In the genomic region with DNA sequence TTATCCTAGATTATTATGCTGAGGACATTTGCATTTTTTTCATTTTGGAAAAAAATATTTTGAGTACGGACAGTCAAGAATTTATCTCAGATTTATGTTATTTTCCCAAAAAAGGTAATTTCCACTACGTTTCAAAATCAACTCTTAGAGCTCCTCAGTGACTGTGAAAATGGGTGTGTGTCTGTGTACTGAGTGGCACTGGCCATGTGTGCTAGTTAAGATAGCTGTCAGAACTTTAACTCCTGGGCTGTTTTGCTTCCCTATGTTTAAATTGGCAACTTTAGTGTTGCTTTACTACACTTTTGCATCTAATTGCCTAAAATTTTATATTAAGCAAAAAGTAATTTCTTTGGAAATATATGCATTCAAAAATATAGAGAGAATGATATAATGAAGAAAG, we compare ENCODE assay signal across 20 cellular contexts.
DNase-seq lines count a peak whose midpoint lies in the region; ATAC-seq, FAIRE-seq and TF ChIP-seq lines count a peak whose summit lies in the region.
"Had no signal": no experiment of that assay in that cellular context is flagged by ENCODE, and none has a peak within 500 bp of the region (broad histone marks: within the 10 kb centered on the region; RNA-seq: fewer than 3 reads in every experiment).

No MANE protein-coding gene starts in this region.

- H3K4me3 ChIP-seq in endothelial cell of umbilical vein (replicated peaks in 1 of 3; ENCODE audit: insufficient read depth in 1 of 3, low read depth in 1 of 3, low read length in 3 of 3), result no peak overlapping the region
- H3K4me3 ChIP-seq: BLaER1, GM23338, HAP-1 had no signal

- dilution Hi-C loops in endothelial cell of umbilical vein (cut with MboI; ENCODE audit: extremely low pct_ligation_motif_present, low sequenced_read_pairs), result no loop called here

- DNase-seq in endothelial cell of umbilical vein (ENCODE audit: low read depth, low spot score) (no peak), left colon (no peak), dedifferentiated amniotic fluid mesenchymal stem cell (ENCODE audit: extremely low spot score) (no peak), RWPE1 (ENCODE audit: low spot score) (no peak)
- DNase-seq in effector CD4-positive, alpha-beta T cell, result no peak
- DNase-seq: Caco-2; CD4-positive, CD25-positive, alpha-beta regulatory T cell; CD8-positive, alpha-beta T cell; DMS153; DND-41; HFFc6 had no signal

- no peaks in the 10 kb centered on the region for H3K9me1 ChIP-seq in endothelial cell of umbilical vein (replicated peaks; ENCODE audit: control insufficient read depth, extremely low read depth, insufficient read depth, low read length)

- H3K4me1 ChIP-seq in endothelial cell of umbilical vein (ENCODE audit: control insufficient read depth, extremely low read depth, insufficient read depth, low read length), result no peaks in the 10 kb centered on the region
- H3K4me1 ChIP-seq: BLaER1, HAP-1 had no signal

- FAIRE-seq in endothelial cell of umbilical vein (lab: Jason Lieb, UNC) (peak; percentile 12), islet of Langerhans (lab: Jason Lieb, UNC) (peak; percentile 80)
- FAIRE-seq: G401.6, GM12892, GM19239 had no signal

- no peak overlapping the region for H3K4me2 ChIP-seq in endothelial cell of umbilical vein (ENCODE audit: insufficient read depth, low read length)
- H3K4me2 ChIP-seq: BLaER1, GM23338 had no signal

- no peaks in the 10 kb centered on the region for H3K9me3 ChIP-seq in endothelial cell of umbilical vein (replicated peaks; ENCODE audit: control insufficient read depth, insufficient read depth, low read length)
- H3K9me3 ChIP-seq: BLaER1, Caco-2, HAP-1 had no signal

- H3K36me3 ChIP-seq in endothelial cell of umbilical vein (ENCODE audit: control insufficient read depth in 2 of 2, extremely low read depth in 1 of 2, insufficient read depth in 2 of 2, low read length in 2 of 2), result no peaks in the 10 kb centered on the region
- H3K36me3 ChIP-seq: BLaER1, HAP-1 had no signal

- intact Hi-C loops in endothelial cell of umbilical vein (cut with micrococcal nuclease) (no loop called here), left colon (cut with DNase I, micrococcal nuclease) (no loop called here)

- POLR2A ChIA-PET in endothelial cell of umbilical vein (lab: Charles Lee) (no interaction called here), RWPE1 (lab: Yijun Ruan, JAX; ENCODE audit: low non-redundant PET) (no interaction called here)

- CTCF ChIA-PET in endothelial cell of umbilical vein (lab: Charles Lee), result no interaction called here
- CTCF ChIA-PET in RWPE1 (lab: Yijun Ruan, JAX), result no interaction called here

- no TSS peak for BruUV-seq in endothelial cell of umbilical vein (replicated peaks; lab: Mats Ljungman, UMichigan)

- H2AFZ ChIP-seq in endothelial cell of umbilical vein (ENCODE audit: low read depth, low read length), result no peak overlapping the region
- H2AFZ ChIP-seq: GM23338 had no signal

- no peaks in the 10 kb centered on the region for H4K20me1 ChIP-seq in endothelial cell of umbilical vein (replicated peaks; ENCODE audit: control insufficient read depth, extremely low read depth, insufficient read depth, low read length)
- H4K20me1 ChIP-seq: BLaER1 had no signal

- no peak for TF ChIP-seq POLR2A in endothelial cell of umbilical vein (IDR thresholded peaks at IDR 0.05; ENCODE audit: low read depth, low read length)

- H3K27ac ChIP-seq in endothelial cell of umbilical vein (ENCODE audit: insufficient read depth, low read depth, low read length) (no peak overlapping the region), RWPE1 (no peak overlapping the region)
- H3K27ac ChIP-seq: BLaER1, C4-2B had no signal

- no peaks in the 10 kb centered on the region for H3K79me2 ChIP-seq in endothelial cell of umbilical vein (ENCODE audit: control insufficient read depth, insufficient read depth, low read length)

- H3K27me3 ChIP-seq in endothelial cell of umbilical vein (ENCODE audit: control insufficient read depth in 2 of 2, insufficient read depth in 2 of 2, low read length in 2 of 2), result no peaks in the 10 kb centered on the region
- H3K27me3 ChIP-seq: BLaER1 had no signal

- H3K9ac ChIP-seq in endothelial cell of umbilical vein (replicated peaks; ENCODE audit: extremely low read depth, insufficient read depth, low read length), result no peak overlapping the region
- H3K9ac ChIP-seq: BLaER1 had no signal

- ATAC-seq in left colon (peak; percentile 73), GM19463 (IDR thresholded peaks at IDR 0.05; ENCODE audit: unreplicated experiment) (no peak)
- ATAC-seq: CD8-positive, alpha-beta T cell; GM23338 had no signal

- TF ChIP-seq CTCF in endothelial cell of umbilical vein (IDR thresholded peaks at IDR 0.05; ENCODE audit: extremely low read depth in 1 of 2, insufficient read depth in 1 of 2, low read depth in 1 of 2, low read length in 2 of 2) (no peak), RWPE1 (conservative IDR thresholded peaks at IDR 0.05; ENCODE audit: low read depth) (no peak)

TF ChIP-seq in endothelial cell of umbilical vein, 7 proteins besides CTCF, POLR2A, EP300 and RAD21:
- TF ChIP-seq, protein P1, sequence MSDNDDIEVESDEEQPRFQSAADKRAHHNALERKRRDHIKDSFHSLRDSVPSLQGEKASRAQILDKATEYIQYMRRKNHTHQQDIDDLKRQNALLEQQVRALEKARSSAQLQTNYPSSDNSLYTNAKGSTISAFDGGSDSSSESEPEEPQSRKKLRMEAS (IDR thresholded peaks at IDR 0.05; ENCODE audit: insufficient read depth, insufficient read length), result no peak
